In genomic region chr18:80068571-80069272, GRCh38 we compare ENCODE assay signal across 25 cellular contexts.
"Had no signal": no experiment of that assay in that cellular context is flagged by ENCODE, and none has a peak within 500 bp of the region (broad histone marks: within the 10 kb centered on the region; RNA-seq: fewer than 3 reads in every experiment).

No MANE protein-coding gene starts in this region.

- DNase-seq: activated CD4-positive, alpha-beta T cell treated with anti-CD3 and anti-CD28 coated beads, Interleukin-2, amount 50 U/mL, for 1 hour; activated CD8-positive, alpha-beta memory T cell treated with anti-CD3 and anti-CD28 coated beads for 24 hours; activated CD8-positive, alpha-beta memory T cell treated with anti-CD3 and anti-CD28 coated beads, Interleukin-2, amount 50 U/mL, for 4 hours; activated T-cell treated with anti-CD3 and anti-CD28 coated beads, Interleukin-2, amount 50 U/mL, for 24 hours; brain microvascular endothelial cell; central memory CD4-positive, alpha-beta T cell; colonic mucosa; foreskin fibroblast; kidney glomerular epithelial cell; left lung; naive thymus-derived CD8-positive, alpha-beta T cell; retina; spleen; stimulated activated CD4-positive, alpha-beta T cell treated with anti-CD3 and anti-CD28 coated beads, Interleukin-4, amount 100 ng/mL, for 24 hours; stimulated activated naive CD4-positive, alpha-beta T cell treated with Interleukin-2 at 50 U/mL for 16 hours; substantia nigra; T-helper 17 cell; thyroid gland; upper lobe of right lung had no signal

- H3K9me3 Mint-ChIP-seq: activated naive CD4-positive, alpha-beta T cell treated with anti-CD3 and anti-CD28 coated beads, Interleukin-2, amount 50 U/mL, for 72 hours; activated T-cell treated with anti-CD3 and anti-CD28 coated beads, Interleukin-2, amount 50 U/mL, for 24 hours; activated T-helper 17 cell treated with anti-CD3 and anti-CD28 coated beads, Interleukin-2, amount 50 U/mL, for 72 hours had no signal

- H3K4me1 Mint-ChIP-seq: activated T-helper 17 cell treated with anti-CD3 and anti-CD28 coated beads, Interleukin-2, amount 50 U/mL, for 72 hours; naive thymus-derived CD8-positive, alpha-beta T cell had no signal

- H3K36me3 ChIP-seq: ascending aorta, brain microvascular endothelial cell, colonic mucosa, left lung, spleen, thyroid gland, upper lobe of right lung had no signal

- H3K27me3 ChIP-seq: ascending aorta, brain microvascular endothelial cell, colonic mucosa, left lung, spleen, thyroid gland, upper lobe of right lung had no signal

- H3K4me3 Mint-ChIP-seq: activated T-cell treated with anti-CD3 and anti-CD28 coated beads, Interleukin-2, amount 50 U/mL, for 24 hours; activated T-helper 17 cell treated with anti-CD3 and anti-CD28 coated beads, Interleukin-2, amount 50 U/mL, for 72 hours; naive thymus-derived CD8-positive, alpha-beta T cell; T-helper 17 cell had no signal

- H3K27me3 Mint-ChIP-seq: activated T-cell treated with anti-CD3 and anti-CD28 coated beads, Interleukin-2, amount 50 U/mL, for 24 hours; activated T-helper 17 cell treated with anti-CD3 and anti-CD28 coated beads, Interleukin-2, amount 50 U/mL, for 72 hours; progenitor cell of endocrine pancreas had no signal

- H3K4me3 ChIP-seq: ascending aorta, colonic mucosa, left lung, lung, spleen, thyroid gland, upper lobe of right lung had no signal

- ATAC-seq: activated CD4-positive, CD25-positive, alpha-beta regulatory T cell treated with anti-CD3 and anti-CD28 coated beads, Interleukin-2, amount 50 U/mL, for 24 hours; activated naive CD4-positive, alpha-beta T cell treated with anti-CD3 and anti-CD28 coated beads, Interleukin-2, amount 50 U/mL, for 72 hours; activated T-helper 17 cell treated with anti-CD3 and anti-CD28 coated beads, Interleukin-2, amount 50 U/mL, for 72 hours; left lung; naive thymus-derived CD8-positive, alpha-beta T cell; T-helper 17 cell had no signal

- H3K27ac ChIP-seq: ascending aorta, brain microvascular endothelial cell, colonic mucosa, left lung, spleen, thyroid gland, upper lobe of right lung had no signal

- H3K36me3 Mint-ChIP-seq: naive thymus-derived CD8-positive, alpha-beta T cell had no signal

- H3K4me1 ChIP-seq: ascending aorta, colonic mucosa, left lung, spleen, thyroid gland, upper lobe of right lung had no signal

- H3K27ac Mint-ChIP-seq: activated naive CD4-positive, alpha-beta T cell treated with anti-CD3 and anti-CD28 coated beads, Interleukin-2, amount 50 U/mL, for 72 hours; activated T-cell treated with anti-CD3 and anti-CD28 coated beads, Interleukin-2, amount 50 U/mL, for 24 hours; activated T-helper 17 cell treated with anti-CD3 and anti-CD28 coated beads, Interleukin-2, amount 50 U/mL, for 72 hours; naive thymus-derived CD8-positive, alpha-beta T cell; progenitor cell of endocrine pancreas; T-helper 17 cell had no signal

- H3K9me3 ChIP-seq: ascending aorta, colonic mucosa, thyroid gland, upper lobe of right lung had no signal
